ENCODE assay signal across 7 cellular contexts in genomic region chr11:65719887-65720236, GRCh38. TPM values are rescaled to one million over a fixed set of nuclear protein-coding genes. Genes with fewer than 3 reads are reported as not detected.
A peak's percentile ranks its signal among the peaks of the same experiment; 100 is the strongest.
DNase-seq lines count a peak whose midpoint lies in the region; ATAC-seq and TF ChIP-seq lines count a peak whose summit lies in the region.

No MANE protein-coding gene starts in this region.

- peak overlapping the region in 1 of 2 experiments; percentile 19 for H3K4ac ChIP-seq in mesenchymal stem cell (ENCODE audit: low read depth in 1 of 2, low read length in 2 of 2)

- H3K14ac ChIP-seq in mesenchymal stem cell (ENCODE audit: low read length in 2 of 2): no peak overlapping the region

- WGBS in mesenchymal stem cell: 4% methylated on average over 15 of the region's 16 CpGs

- H3K9ac ChIP-seq in mesenchymal stem cell (ENCODE audit: low read length): peak overlapping the region; percentile 95

- H4K8ac ChIP-seq in mesenchymal stem cell (ENCODE audit: low read length): peak overlapping the region; percentile 24

- H3K27me3 ChIP-seq in RWPE2 (ENCODE audit: insufficient read depth, poor library complexity, severe bottlenecking) (no peaks in the 10 kb centered on the region), mesenchymal stem cell (ENCODE audit: control insufficient read depth in 1 of 2, insufficient read depth in 1 of 2, low read length in 2 of 2) (no peaks in the 10 kb centered on the region)

- H3K4me2 ChIP-seq in mesenchymal stem cell (ENCODE audit: low read length, poor library complexity, severe bottlenecking): peak overlapping the region; percentile 74

- H3K27ac ChIP-seq in RWPE2 (ENCODE audit: poor library complexity, severe bottlenecking) (peak overlapping the region; percentile 30), mesenchymal stem cell (ENCODE audit: low read length, poor library complexity, severe bottlenecking) (peak overlapping the region; percentile 39)

- peaks cover 41% of the 10 kb centered on the region for H3K36me3 ChIP-seq in RWPE2 (ENCODE audit: low read depth)
- H3K36me3 ChIP-seq in mesenchymal stem cell (ENCODE audit: control insufficient read depth in 1 of 2, insufficient read depth in 2 of 2, low read depth in 1 of 2, low read length in 2 of 2): peaks cover 46% of the 10 kb centered on the region in 2 experiments

- peak overlapping the region; percentile 99 for H3K4me3 Mint-ChIP-seq in dendritic cell treated with granulocyte-macrophage colony-stimulating factor and Interleukin-4, amounts not matched to agents 40 ng/mL and 50 ng/mL, for 4 days
- H3K4me3 Mint-ChIP-seq in type B pancreatic cell: peak overlapping the region; percentile 93

- peak overlapping the region in 1 of 2 experiments; percentile 71 for H3K18ac ChIP-seq in mesenchymal stem cell (ENCODE audit: low read depth in 1 of 2, low read length in 2 of 2)

- H3K23ac ChIP-seq in mesenchymal stem cell (ENCODE audit: low read length in 2 of 2): peak overlapping the region in 1 of 2 experiments; percentile 19

- H3K4me1 ChIP-seq in RWPE2 (ENCODE audit: insufficient read depth, poor library complexity, severe bottlenecking): no peaks in the 10 kb centered on the region
- H3K4me1 ChIP-seq in mesenchymal stem cell (ENCODE audit: control insufficient read depth, insufficient read depth, low read depth, low read length): peaks cover 14% of the 10 kb centered on the region

- no peak overlapping the region for H2AK5ac ChIP-seq in mesenchymal stem cell (ENCODE audit: low read length, severe bottlenecking)

- H2BK120ac ChIP-seq in mesenchymal stem cell (ENCODE audit: low read depth, low read length): no peak overlapping the region

- H2BK12ac ChIP-seq in mesenchymal stem cell (ENCODE audit: low read length in 2 of 2): no peak overlapping the region

- no peak overlapping the region for H4K91ac ChIP-seq in mesenchymal stem cell (ENCODE audit: low read length)

- no peak for TF ChIP-seq CTCF in RWPE2 (IDR thresholded peaks at IDR 0.05; ENCODE audit: poor library complexity, severe bottlenecking)
- no peak for TF ChIP-seq CTCF in type B pancreatic cell (conservative IDR thresholded peaks at IDR 0.05)

- H3K9me3 Mint-ChIP-seq in dendritic cell treated with granulocyte-macrophage colony-stimulating factor and Interleukin-4, amounts not matched to agents 40 ng/mL and 50 ng/mL, for 4 days: no peaks in the 10 kb centered on the region
- no peaks in the 10 kb centered on the region for H3K9me3 Mint-ChIP-seq in type B pancreatic cell

- H2BK15ac ChIP-seq in mesenchymal stem cell (ENCODE audit: low read depth, poor library complexity, severe bottlenecking): peak overlapping the region; percentile 26

- H3K4me3 ChIP-seq in RWPE2 (ENCODE audit: severe bottlenecking) (peak overlapping the region; percentile 97), mesenchymal stem cell (ENCODE audit: insufficient read depth in 1 of 2, low read depth in 1 of 2, low read length in 2 of 2) (peak overlapping the region; percentile 78 to 95)

- H3K27ac Mint-ChIP-seq in dendritic cell treated with granulocyte-macrophage colony-stimulating factor and Interleukin-4, amounts not matched to agents 40 ng/mL and 50 ng/mL, for 4 days: peak overlapping the region; percentile 81
- H3K27ac Mint-ChIP-seq in type B pancreatic cell: peak overlapping the region; percentile 67

- intact Hi-C loops in dendritic cell treated with granulocyte-macrophage colony-stimulating factor and Interleukin-4, amounts not matched to agents 40 ng/mL and 50 ng/mL, for 4 days (cut with micrococcal nuclease): loop anchor here (1.0 kb wide), 1 partner anchor 8 kb away; the partner anchor contains the start of gene KAT5

- H3K79me1 ChIP-seq in mesenchymal stem cell (replicated peaks; ENCODE audit: low read length, poor library complexity, severe bottlenecking): peaks cover 27% of the 10 kb centered on the region

- no peak overlapping the region for H2BK5ac ChIP-seq in mesenchymal stem cell (ENCODE audit: low read depth, low read length, poor library complexity, severe bottlenecking)

- H3K9me3 ChIP-seq in RWPE2 (ENCODE audit: severe bottlenecking) (no peaks in the 10 kb centered on the region), mesenchymal stem cell (ENCODE audit: control insufficient read depth, low read length) (no peaks in the 10 kb centered on the region)

- H2AFZ ChIP-seq in mesenchymal stem cell (ENCODE audit: low read depth, low read length): peak overlapping the region; percentile 72

- no peaks in the 10 kb centered on the region for H3K27me3 Mint-ChIP-seq in dendritic cell treated with granulocyte-macrophage colony-stimulating factor and Interleukin-4, amounts not matched to agents 40 ng/mL and 50 ng/mL, for 4 days
- peaks cover 9% of the 10 kb centered on the region for H3K27me3 Mint-ChIP-seq in type B pancreatic cell

- ATAC-seq in GM18870 (IDR thresholded peaks at IDR 0.05; ENCODE audit: unreplicated experiment) (peak; percentile 9), HG02981 (IDR thresholded peaks at IDR 0.05; ENCODE audit: unreplicated experiment) (peak; percentile 9), RWPE2 (ENCODE audit: low read depth) (peak; percentile 27), GM18517 (IDR thresholded peaks at IDR 0.05; ENCODE audit: unreplicated experiment) (no peak)

- peaks cover 56% of the 10 kb centered on the region for H3K36me3 Mint-ChIP-seq in dendritic cell treated with granulocyte-macrophage colony-stimulating factor and Interleukin-4, amounts not matched to agents 40 ng/mL and 50 ng/mL, for 4 days (ENCODE audit: low read depth)
- H3K36me3 Mint-ChIP-seq in type B pancreatic cell: peaks cover 8% of the 10 kb centered on the region

- no peak for DNase-seq in RWPE2 (ENCODE audit: low spot score)
- DNase-seq in mesenchymal stem cell: peak; percentile 60
- DNase-seq in type B pancreatic cell (ENCODE audit: extremely low spot score, unreplicated experiment): no peak

- H3K4me1 Mint-ChIP-seq in dendritic cell treated with granulocyte-macrophage colony-stimulating factor and Interleukin-4, amounts not matched to agents 40 ng/mL and 50 ng/mL, for 4 days (ENCODE audit: low read depth): peaks cover 45% of the 10 kb centered on the region
- H3K4me1 Mint-ChIP-seq in type B pancreatic cell (ENCODE audit: unreplicated experiment): no peaks in the 10 kb centered on the region

RNA-seq across cellular contexts. Expression of gene RNASEH2C, which starts 0.7 kb away (rescaled TPM):
- polyA plus RNA-seq in mesenchymal stem cell (2013, experiment 1 of 2): 37.1 TPM
- 38.5 TPM for polyA plus RNA-seq in mesenchymal stem cell (2013, experiment 2 of 2)
- total RNA-seq in type B pancreatic cell (ENCODE audit: low replicate concordance): 51.7 and 69.4 TPM in 2 replicates

RNA-seq across cellular contexts. Expression of gene KAT5, which starts 7.8 kb away (rescaled TPM):
- 26.3 TPM for polyA plus RNA-seq in mesenchymal stem cell (2013, experiment 1 of 2)
- 26.9 TPM for polyA plus RNA-seq in mesenchymal stem cell (2013, experiment 2 of 2)
- total RNA-seq in type B pancreatic cell (ENCODE audit: low replicate concordance): 61.7 and 77.6 TPM in 2 replicates

RNA-seq across cellular contexts. Expression of gene RELA, which starts 57.1 kb away (rescaled TPM):
- 76.9 TPM for polyA plus RNA-seq in mesenchymal stem cell (2013, experiment 1 of 2)
- 76.3 TPM for polyA plus RNA-seq in mesenchymal stem cell (2013, experiment 2 of 2)
- 64.8 and 80.0 TPM in 2 replicates for total RNA-seq in type B pancreatic cell (ENCODE audit: low replicate concordance)
